In genomic region chr6:26464014-26464413, GRCh38 we compare ENCODE assay signal across 23 cellular contexts. TPM values are rescaled to one million over a fixed set of nuclear protein-coding genes. Genes with fewer than 3 reads are reported as not detected.
DNase-seq lines count a peak whose midpoint lies in the region; ATAC-seq and TF ChIP-seq lines count a peak whose summit lies in the region.
"Had no signal": no experiment of that assay in that cellular context is flagged by ENCODE, and none has a peak within 500 bp of the region (broad histone marks: within the 10 kb centered on the region; RNA-seq: fewer than 3 reads in every experiment).

No MANE protein-coding gene starts in this region.

- H3K27ac ChIP-seq in CD8-positive, alpha-beta T cell (ENCODE audit: low read depth, low read length) = no peak overlapping the region
- H3K27ac ChIP-seq in naive thymus-derived CD4-positive, alpha-beta T cell (ENCODE audit: low read depth, low read length) = no peak overlapping the region
- H3K27ac ChIP-seq in thyroid gland (no peak overlapping the region), spleen (peak overlapping the region in 2 of 8 donors; percentile 7 to 48), right cardiac atrium (ENCODE audit: low read length) (no peak overlapping the region)
- H3K27ac ChIP-seq: body of pancreas, transverse colon had no signal

- no peak for DNase-seq in activated CD4-positive, alpha-beta T cell treated with anti-CD3 and anti-CD28 coated beads for 36 hours
- DNase-seq in activated CD4-positive, alpha-beta T cell treated with anti-CD3 and anti-CD28 coated beads for 1 hour = no peak
- DNase-seq in CD8-positive, alpha-beta T cell = no peak
- DNase-seq in activated naive CD8-positive, alpha-beta T cell treated with anti-CD3 and anti-CD28 coated beads for 36 hours = no peak
- no peak for DNase-seq in naive thymus-derived CD4-positive, alpha-beta T cell
- DNase-seq in thyroid gland (no peak), spleen (no peak), right cardiac atrium (no peak)
- DNase-seq: 8988T; activated CD4-positive, CD25-positive, alpha-beta regulatory T cell treated with anti-CD3 and anti-CD28 coated beads, Interleukin-2, amount 50 U/mL, for 72 hours; body of pancreas; EL; islet precursor cell; NCI-H1092 treated with DMSO at 0.1 percent for 48 hours; NCI-H1930; NCI-H226; NCI-H82; stimulated activated naive CD4-positive, alpha-beta T cell treated with Interleukin-2 at 50 U/mL for 16 hours; transverse colon had no signal

- POLR2A ChIA-PET in activated CD4-positive, alpha-beta T cell treated with anti-CD3 and anti-CD28 coated beads for 36 hours (lab: Charles Lee) = no interaction called here
- POLR2A ChIA-PET in CD8-positive, alpha-beta T cell (lab: Charles Lee) = interaction anchor here (1.3 to 1.8 kb wide), 2 partner anchors 8 to 17 kb away, joined by 4 to 9 read pairs; no protein-coding TSS in a partner anchor
- POLR2A ChIA-PET in naive thymus-derived CD4-positive, alpha-beta T cell (lab: Charles Lee) = interaction anchor here (1.2 to 1.7 kb wide), 4 partner anchors 9 to 36 kb away, joined by 3 to 5 read pairs (median 4); no protein-coding TSS in a partner anchor

- CTCF ChIA-PET in activated CD4-positive, alpha-beta T cell treated with anti-CD3 and anti-CD28 coated beads for 36 hours (lab: Charles Lee) = interaction anchor here (1.0 kb wide), 1 partner anchor 122 kb away, joined by 3 read pairs; no protein-coding TSS in a partner anchor
- CTCF ChIA-PET in CD8-positive, alpha-beta T cell (lab: Charles Lee) = interaction anchor here (1.7 kb wide), 1 partner anchor 9 kb away, joined by 4 read pairs; no protein-coding TSS in a partner anchor
- CTCF ChIA-PET in naive thymus-derived CD4-positive, alpha-beta T cell (lab: Charles Lee) = no interaction called here

- peaks cover 40% of the 10 kb centered on the region for H3K4me1 ChIP-seq in CD8-positive, alpha-beta T cell (ENCODE audit: insufficient read depth, low read length)
- H3K4me1 ChIP-seq in naive thymus-derived CD4-positive, alpha-beta T cell (ENCODE audit: control insufficient read depth in 2 of 2, insufficient read depth in 2 of 2, low read length in 2 of 2) = peaks cover 26 to 29% of the 10 kb centered on the region in 2 donors
- H3K4me1 ChIP-seq in thyroid gland (peaks cover 9 to 25% of the 10 kb centered on the region in 2 donors), spleen (peaks cover 23 to 72% (median 53%) of the 10 kb centered on the region in 6 donors), right cardiac atrium (ENCODE audit: control insufficient read depth, insufficient read depth, low read length) (peaks cover 6% of the 10 kb centered on the region)

- 95 to 96% methylated on average over 4 of the region's 4 CpGs for WGBS in thyroid gland, 2 donors
- 66 to 96% (median 86%) methylated on average over 4 of the region's 4 CpGs for WGBS in spleen, 5 donors
- 86% methylated on average over 4 of the region's 4 CpGs for WGBS in right cardiac atrium

- ATAC-seq in activated CD4-positive, alpha-beta T cell treated with anti-CD3 and anti-CD28 coated beads for 36 hours = no peak
- ATAC-seq in CD8-positive, alpha-beta T cell = no peak
- ATAC-seq in naive thymus-derived CD4-positive, alpha-beta T cell = no peak
- no peak for ATAC-seq in right cardiac atrium
- ATAC-seq: body of pancreas, Right ventricle myocardium inferior had no signal

- peaks cover 55% of the 10 kb centered on the region for H3K36me3 ChIP-seq in CD8-positive, alpha-beta T cell (ENCODE audit: insufficient read depth, low read length)
- H3K36me3 ChIP-seq in naive thymus-derived CD4-positive, alpha-beta T cell (ENCODE audit: control insufficient read depth in 2 of 3, insufficient read depth in 3 of 3, low read length in 3 of 3) = peaks cover 38 to 84% (median 64%) of the 10 kb centered on the region in 3 experiments
- H3K36me3 ChIP-seq in thyroid gland = peaks cover 58 to 60% of the 10 kb centered on the region in 2 donors
- H3K36me3 ChIP-seq in spleen = peaks cover 2 to 100% (median 90%) of the 10 kb centered on the region in 6 donors

- TF ChIP-seq POLR2A in thyroid gland (IDR thresholded peaks at IDR 0.05) (no peak), spleen (IDR thresholded peaks at IDR 0.05) (no peak)

- H3K27me3 Mint-ChIP-seq in activated CD4-positive, alpha-beta T cell treated with anti-CD3 and anti-CD28 coated beads for 36 hours = no peaks in the 10 kb centered on the region
- H3K27me3 Mint-ChIP-seq in CD8-positive, alpha-beta T cell (ENCODE audit: low read depth) = no peaks in the 10 kb centered on the region
- H3K27me3 Mint-ChIP-seq in activated naive CD8-positive, alpha-beta T cell treated with anti-CD3 and anti-CD28 coated beads for 36 hours = no peaks in the 10 kb centered on the region
- H3K27me3 Mint-ChIP-seq in naive thymus-derived CD4-positive, alpha-beta T cell = no peaks in the 10 kb centered on the region

- H3K4me3 Mint-ChIP-seq in activated CD4-positive, alpha-beta T cell treated with anti-CD3 and anti-CD28 coated beads for 36 hours = no peak overlapping the region
- no peak overlapping the region for H3K4me3 Mint-ChIP-seq in CD8-positive, alpha-beta T cell
- no peak overlapping the region for H3K4me3 Mint-ChIP-seq in activated naive CD8-positive, alpha-beta T cell treated with anti-CD3 and anti-CD28 coated beads for 36 hours
- peak overlapping the region in 1 of 10 donors; percentile 11 for H3K4me3 Mint-ChIP-seq in naive thymus-derived CD4-positive, alpha-beta T cell

- no peak overlapping the region for H3K4me3 ChIP-seq in CD8-positive, alpha-beta T cell (ENCODE audit: low read depth, low read length)
- no peak overlapping the region for H3K4me3 ChIP-seq in naive thymus-derived CD4-positive, alpha-beta T cell (ENCODE audit: low read length)
- no peak overlapping the region for H3K4me3 ChIP-seq in thyroid gland (replicated peaks in 1 of 3)
- H3K4me3 ChIP-seq in spleen = no peak overlapping the region
- H3K4me3 ChIP-seq in right cardiac atrium (ENCODE audit: low read length) = no peak overlapping the region
- H3K4me3 ChIP-seq: body of pancreas, transverse colon had no signal

- H3K4me1 Mint-ChIP-seq in activated CD4-positive, alpha-beta T cell treated with anti-CD3 and anti-CD28 coated beads for 36 hours = peaks cover 45% of the 10 kb centered on the region
- H3K4me1 Mint-ChIP-seq in CD8-positive, alpha-beta T cell (ENCODE audit: low read depth) = peaks cover 53% of the 10 kb centered on the region
- peaks cover 47% of the 10 kb centered on the region for H3K4me1 Mint-ChIP-seq in activated naive CD8-positive, alpha-beta T cell treated with anti-CD3 and anti-CD28 coated beads for 36 hours
- peaks cover 44 to 68% (median 58%) of the 10 kb centered on the region in 7 donors for H3K4me1 Mint-ChIP-seq in naive thymus-derived CD4-positive, alpha-beta T cell

- H3K9me3 ChIP-seq in CD8-positive, alpha-beta T cell (ENCODE audit: low read length) = no peaks in the 10 kb centered on the region
- H3K9me3 ChIP-seq in naive thymus-derived CD4-positive, alpha-beta T cell (ENCODE audit: control insufficient read depth in 2 of 3, low read length in 3 of 3) = no peaks in the 10 kb centered on the region
- no peaks in the 10 kb centered on the region for H3K9me3 ChIP-seq in thyroid gland
- H3K9me3 ChIP-seq in spleen = no peaks in the 10 kb centered on the region
- no peaks in the 10 kb centered on the region for H3K9me3 ChIP-seq in right cardiac atrium (ENCODE audit: control insufficient read depth, low read length)
- H3K9me3 ChIP-seq: body of pancreas, transverse colon had no signal

- no peaks in the 10 kb centered on the region for H3K9me3 Mint-ChIP-seq in activated CD4-positive, alpha-beta T cell treated with anti-CD3 and anti-CD28 coated beads for 36 hours (ENCODE audit: low read depth)
- H3K9me3 Mint-ChIP-seq in CD8-positive, alpha-beta T cell = no peaks in the 10 kb centered on the region
- H3K9me3 Mint-ChIP-seq in activated naive CD8-positive, alpha-beta T cell treated with anti-CD3 and anti-CD28 coated beads for 36 hours = no peaks in the 10 kb centered on the region
- no peaks in the 10 kb centered on the region for H3K9me3 Mint-ChIP-seq in naive thymus-derived CD4-positive, alpha-beta T cell

- H3K27me3 ChIP-seq in CD8-positive, alpha-beta T cell (ENCODE audit: insufficient read depth, low read length) = no peaks in the 10 kb centered on the region
- H3K27me3 ChIP-seq in naive thymus-derived CD4-positive, alpha-beta T cell (ENCODE audit: control insufficient read depth in 2 of 2, insufficient read depth in 2 of 2, low read length in 2 of 2) = no peaks in the 10 kb centered on the region
- H3K27me3 ChIP-seq in thyroid gland (no peaks in the 10 kb centered on the region), spleen (replicated peaks in 1 of 7) (no peaks in the 10 kb centered on the region), right cardiac atrium (ENCODE audit: control insufficient read depth, insufficient read depth) (no peaks in the 10 kb centered on the region)
- H3K27me3 ChIP-seq: body of pancreas, transverse colon had no signal

- no peak for TF ChIP-seq CTCF in CD8-positive, alpha-beta T cell (IDR thresholded peaks at IDR 0.05)
- no peak for TF ChIP-seq CTCF in thyroid gland (IDR thresholded peaks at IDR 0.05)
- TF ChIP-seq CTCF in spleen (IDR thresholded peaks at IDR 0.05 in 8 of 11, conservative IDR thresholded peaks at IDR 0.05 in 3 of 11) = no peak

- intact Hi-C loops in activated CD4-positive, alpha-beta T cell treated with anti-CD3 and anti-CD28 coated beads for 36 hours (cut with DNase I, micrococcal nuclease) = no loop called here
- intact Hi-C loops in CD8-positive, alpha-beta T cell (cut with DNase I, micrococcal nuclease) = no loop called here
- intact Hi-C loops in naive thymus-derived CD4-positive, alpha-beta T cell (cut with micrococcal nuclease) = no loop called here
- intact Hi-C loops in thyroid gland (cut with DNase I) = no loop called here
- intact Hi-C loops in spleen (cut with DNase I; ENCODE audit: low total_unique reads) = no loop called here
- intact Hi-C loops in right cardiac atrium (cut with DNase I) = no loop called here

- peaks cover 86% of the 10 kb centered on the region for H3K36me3 Mint-ChIP-seq in activated CD4-positive, alpha-beta T cell treated with anti-CD3 and anti-CD28 coated beads for 36 hours (ENCODE audit: low read depth)
- H3K36me3 Mint-ChIP-seq in CD8-positive, alpha-beta T cell = peaks cover 96% of the 10 kb centered on the region
- H3K36me3 Mint-ChIP-seq in activated naive CD8-positive, alpha-beta T cell treated with anti-CD3 and anti-CD28 coated beads for 36 hours = peaks cover 76% of the 10 kb centered on the region
- peaks cover 39 to 81% (median 76%) of the 10 kb centered on the region in 5 donors for H3K36me3 Mint-ChIP-seq in naive thymus-derived CD4-positive, alpha-beta T cell

- peak overlapping the region; percentile 23 for H3K27ac Mint-ChIP-seq in activated CD4-positive, alpha-beta T cell treated with anti-CD3 and anti-CD28 coated beads for 36 hours
- H3K27ac Mint-ChIP-seq in CD8-positive, alpha-beta T cell = peak overlapping the region; percentile 58
- peak overlapping the region; percentile 26 for H3K27ac Mint-ChIP-seq in activated naive CD8-positive, alpha-beta T cell treated with anti-CD3 and anti-CD28 coated beads for 36 hours
- H3K27ac Mint-ChIP-seq in naive thymus-derived CD4-positive, alpha-beta T cell = peak overlapping the region; percentile 4 to 85 (median 61)

RNA-seq across cellular contexts. Expression of gene BTN2A1, which starts 6.3 kb away (rescaled TPM):
- total RNA-seq in activated CD4-positive, alpha-beta T cell treated with anti-CD3 and anti-CD28 coated beads for 36 hours = 10 to 100 TPM; 17.3 to 17.5 TPM
- total RNA-seq in CD8-positive, alpha-beta T cell = 10 to 100 TPM; 16.4 to 17.3 TPM
- total RNA-seq in activated naive CD8-positive, alpha-beta T cell treated with anti-CD3 and anti-CD28 coated beads for 36 hours = 10 to 100 TPM; 19.0 to 21.3 TPM
- 10 to 100 TPM; 29.0 to 54.6 (median 37.2) TPM for total RNA-seq in naive thymus-derived CD4-positive, alpha-beta T cell
- polyA plus RNA-seq in naive thymus-derived CD4-positive, alpha-beta T cell = 10 to 100 TPM in 1 of 2 donors, 1 to 10 TPM in 1; 9.7 to 13.1 TPM
- total RNA-seq in thyroid gland (10 to 100 TPM in 3 of 4 donors, 1 to 10 TPM in 1; 9.9 to 12.3 (median 11.6) TPM), spleen (10 to 100 TPM; 31.7 to 50.8 (median 41.4) TPM), right cardiac atrium (10 to 100 TPM; 17.1 to 26.3 (median 21.1) TPM)
- polyA plus RNA-seq in spleen (10 to 100 TPM; 17.0 to 31.4 (median 29.8) TPM), right cardiac atrium (10.9 TPM)

RNA-seq across cellular contexts. Expression of gene BTN3A3, which starts 23.7 kb away (rescaled TPM):
- 10 to 100 TPM; 33.3 to 34.1 TPM for total RNA-seq in activated CD4-positive, alpha-beta T cell treated with anti-CD3 and anti-CD28 coated beads for 36 hours
- total RNA-seq in CD8-positive, alpha-beta T cell = 10 to 100 TPM; 44.9 to 51.8 TPM
- 10 to 100 TPM; 28.8 to 30.1 TPM for total RNA-seq in activated naive CD8-positive, alpha-beta T cell treated with anti-CD3 and anti-CD28 coated beads for 36 hours
- 100 to 1,000 TPM in 3 of 5 experiments, 10 to 100 TPM in 2; 79.1 to 183 (median 119) TPM for total RNA-seq in naive thymus-derived CD4-positive, alpha-beta T cell
- polyA plus RNA-seq in naive thymus-derived CD4-positive, alpha-beta T cell = 10 to 100 TPM; 71.4 to 96.2 TPM
- 10 to 100 TPM in 3 of 4 donors, 1 to 10 TPM in 1; 7.5 to 19.1 (median 13.9) TPM for total RNA-seq in thyroid gland
- 100 to 1,000 TPM in 2 of 7 donors, 10 to 100 TPM in 5; 82.8 to 128 (median 89.5) TPM for total RNA-seq in spleen
- 10 to 100 TPM; 20.0 to 26.8 (median 22.3) TPM for polyA plus RNA-seq in spleen
- 10 to 100 TPM in 2 of 4 donors, 1 to 10 TPM in 2; 6.1 to 13.6 (median 9.1) TPM for total RNA-seq in right cardiac atrium
- polyA plus RNA-seq in right cardiac atrium = 6.1 TPM

RNA-seq across cellular contexts. Expression of gene BTN1A1, which starts 36.1 kb away (rescaled TPM):
- total RNA-seq in activated CD4-positive, alpha-beta T cell treated with anti-CD3 and anti-CD28 coated beads for 36 hours = not detected
- total RNA-seq in CD8-positive, alpha-beta T cell = not detected
- total RNA-seq in activated naive CD8-positive, alpha-beta T cell treated with anti-CD3 and anti-CD28 coated beads for 36 hours = under 1 TPM; 0.14 to 0.16 TPM
- total RNA-seq in naive thymus-derived CD4-positive, alpha-beta T cell = not detected
- not detected for polyA plus RNA-seq in naive thymus-derived CD4-positive, alpha-beta T cell
- not detected for total RNA-seq in thyroid gland
- 1 to 10 TPM in 1 of 7 donors, under 1 TPM in 6; 0.23 to 1.1 (median 0.32) TPM for total RNA-seq in spleen
- under 1 TPM; 0.33 to 0.58 (median 0.39) TPM for polyA plus RNA-seq in spleen
- not detected for total RNA-seq in right cardiac atrium
- polyA plus RNA-seq in right cardiac atrium = not detected
- total RNA-seq: body of pancreas, lower leg skin, pulmonary artery endothelial cell, Right ventricle myocardium inferior, skeletal muscle tissue had no signal
